29 cellular contexts compared by ENCODE assay signal in the genomic region with DNA sequence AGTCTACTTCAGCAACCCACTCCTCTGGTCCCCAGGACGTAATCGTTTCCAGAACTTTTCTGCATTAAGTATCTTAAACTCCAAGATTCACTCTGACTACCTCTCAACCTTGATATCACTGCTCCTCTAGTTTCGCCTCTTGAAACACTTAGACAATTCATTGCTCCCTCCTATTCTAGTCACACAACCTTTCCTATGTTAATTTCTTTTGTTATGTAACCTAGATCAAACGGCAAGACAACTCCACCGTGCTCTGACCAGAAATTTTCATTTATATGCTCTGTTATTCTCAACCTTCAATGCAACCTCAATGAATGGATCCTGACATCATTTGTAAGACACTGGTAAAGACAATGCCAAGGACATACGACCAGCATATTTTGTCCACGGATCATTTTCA.
"Had no signal": no experiment of that assay in that cellular context is flagged by ENCODE, and none has a peak within 500 bp of the region (broad histone marks: within the 10 kb centered on the region; RNA-seq: fewer than 3 reads in every experiment).

No MANE protein-coding gene starts in this region.

- H3K27me3 Mint-ChIP-seq: progenitor cell of endocrine pancreas; stimulated activated memory B cell treated with anti-CD40 and anti-IgM and Interleukin-4, amounts not matched to agents 10 μg/mL and 1 μg/mL and 100 μg/mL, for 72 hours; stimulated activated naive CD8-positive, alpha-beta T cell treated with anti-CD3 and anti-CD28 coated beads, Interleukin-15, amount 100 ng/mL, for 72 hours; type B pancreatic cell had no signal

- H3K27ac Mint-ChIP-seq: natural killer cell; nephron; neural progenitor cell; progenitor cell of endocrine pancreas; stimulated activated memory B cell treated with anti-CD40 and anti-IgM and Interleukin-4, amounts not matched to agents 10 μg/mL and 1 μg/mL and 100 μg/mL, for 72 hours; stimulated activated naive CD8-positive, alpha-beta T cell treated with anti-CD3 and anti-CD28 coated beads, Interleukin-15, amount 100 ng/mL, for 72 hours; type B pancreatic cell had no signal

- H3K4me2 ChIP-seq: neural progenitor cell had no signal

- H3K9me3 ChIP-seq: ovary, psoas muscle, right lobe of liver, sigmoid colon, suprapubic skin, testis, tibial artery, transverse colon, upper lobe of right lung, uterus had no signal

- H3K4me3 ChIP-seq: neural progenitor cell, ovary, psoas muscle, right lobe of liver, sigmoid colon, suprapubic skin, testis, tibial artery, transverse colon, upper lobe of right lung, uterus had no signal

- H3K9ac ChIP-seq: neural progenitor cell, parathyroid adenoma had no signal

- H3K4me1 Mint-ChIP-seq: natural killer cell; nephron; neural progenitor cell; stimulated activated memory B cell treated with anti-CD40 and anti-IgM and Interleukin-4, amounts not matched to agents 10 μg/mL and 1 μg/mL and 100 μg/mL, for 72 hours; stimulated activated naive CD8-positive, alpha-beta T cell treated with anti-CD3 and anti-CD28 coated beads, Interleukin-15, amount 100 ng/mL, for 72 hours had no signal

- H3K27me3 ChIP-seq: neural progenitor cell, ovary, right lobe of liver, sigmoid colon, suprapubic skin, testis, tibial artery, transverse colon, upper lobe of right lung, uterus had no signal

- H3K36me3 Mint-ChIP-seq: neural progenitor cell; stimulated activated memory B cell treated with anti-CD40 and anti-IgM and Interleukin-4, amounts not matched to agents 10 μg/mL and 1 μg/mL and 100 μg/mL, for 72 hours; type B pancreatic cell had no signal

- H3K4me1 ChIP-seq: neural progenitor cell, parathyroid adenoma, psoas muscle, right lobe of liver, sigmoid colon, suprapubic skin, testis, tibial artery, transverse colon, upper lobe of right lung, uterus had no signal

- H3K27ac ChIP-seq: neural progenitor cell, ovary, parathyroid adenoma, psoas muscle, right lobe of liver, sigmoid colon, suprapubic skin, testis, tibial artery, transverse colon, upper lobe of right lung, uterus had no signal

- ATAC-seq: natural killer cell; psoas muscle; right cardiac atrium; right lobe of liver; stimulated activated memory B cell treated with anti-CD40 and anti-IgM and Interleukin-4, amounts not matched to agents 10 μg/mL and 1 μg/mL and 100 μg/mL, for 72 hours; stimulated activated naive CD8-positive, alpha-beta T cell treated with anti-CD3 and anti-CD28 coated beads, Interleukin-15, amount 100 ng/mL, for 72 hours; stimulated activated naive CD8-positive, alpha-beta T cell treated with anti-CD3 and anti-CD28 coated beads, Interleukin-15, Interleukin-2, amounts not matched to agents 100 U/mL and 50 U/mL, for 24 hours; upper lobe of right lung had no signal

- H3K36me3 ChIP-seq: neural progenitor cell, ovary, right lobe of liver, sigmoid colon, suprapubic skin, tibial artery, transverse colon, upper lobe of right lung, uterus had no signal

- H2AFZ ChIP-seq: neural progenitor cell, parathyroid adenoma had no signal

- DNase-seq: natural killer cell; occipital lobe; ovary; posterior cingulate gyrus; psoas muscle; right cardiac atrium; right lobe of liver; sigmoid colon; small intestine; stimulated activated CD4-positive, alpha-beta T cell treated with anti-CD3 and anti-CD28 coated beads, Interleukin-1b, Interleukin-23, amount 100 ng/mL, for 48 hours; stimulated activated CD4-positive, alpha-beta T cell treated with anti-CD3 and anti-CD28 coated beads, Interleukin-4, amount 100 ng/mL, for 1 hour; stimulated activated CD4-positive, alpha-beta T cell treated with anti-CD3 and anti-CD28 coated beads, Interleukin-4, amount 100 ng/mL, for 4 hours; stimulated activated CD8-positive, alpha-beta memory T cell treated with anti-CD3 and anti-CD28 coated beads, Interleukin-4, amount 100 ng/mL, for 48 hours; stimulated activated naive CD4-positive, alpha-beta T cell; stimulated activated naive CD8-positive, alpha-beta T cell treated with anti-CD3 and anti-CD28 coated beads, Interleukin-15, amount 100 ng/mL, for 72 hours; stimulated activated naive CD8-positive, alpha-beta T cell treated with anti-CD3 and anti-CD28 coated beads, Interleukin-15, Interleukin-2, amounts not matched to agents 100 U/mL and 50 U/mL, for 24 hours; substantia nigra; testis; tibial artery; transverse colon; upper lobe of right lung; uterus had no signal

- H3K9me3 Mint-ChIP-seq: nephron; neural progenitor cell; stimulated activated memory B cell treated with anti-CD40 and anti-IgM and Interleukin-4, amounts not matched to agents 10 μg/mL and 1 μg/mL and 100 μg/mL, for 72 hours; type B pancreatic cell had no signal

- H3K79me2 ChIP-seq: parathyroid adenoma had no signal

- H3K4me3 Mint-ChIP-seq: natural killer cell; nephron; neural progenitor cell; stimulated activated memory B cell treated with anti-CD40 and anti-IgM and Interleukin-4, amounts not matched to agents 10 μg/mL and 1 μg/mL and 100 μg/mL, for 72 hours; stimulated activated naive CD8-positive, alpha-beta T cell treated with anti-CD3 and anti-CD28 coated beads, Interleukin-15, amount 100 ng/mL, for 72 hours; type B pancreatic cell had no signal
